1 cellular context compared by ENCODE assay signal in the genomic region with DNA sequence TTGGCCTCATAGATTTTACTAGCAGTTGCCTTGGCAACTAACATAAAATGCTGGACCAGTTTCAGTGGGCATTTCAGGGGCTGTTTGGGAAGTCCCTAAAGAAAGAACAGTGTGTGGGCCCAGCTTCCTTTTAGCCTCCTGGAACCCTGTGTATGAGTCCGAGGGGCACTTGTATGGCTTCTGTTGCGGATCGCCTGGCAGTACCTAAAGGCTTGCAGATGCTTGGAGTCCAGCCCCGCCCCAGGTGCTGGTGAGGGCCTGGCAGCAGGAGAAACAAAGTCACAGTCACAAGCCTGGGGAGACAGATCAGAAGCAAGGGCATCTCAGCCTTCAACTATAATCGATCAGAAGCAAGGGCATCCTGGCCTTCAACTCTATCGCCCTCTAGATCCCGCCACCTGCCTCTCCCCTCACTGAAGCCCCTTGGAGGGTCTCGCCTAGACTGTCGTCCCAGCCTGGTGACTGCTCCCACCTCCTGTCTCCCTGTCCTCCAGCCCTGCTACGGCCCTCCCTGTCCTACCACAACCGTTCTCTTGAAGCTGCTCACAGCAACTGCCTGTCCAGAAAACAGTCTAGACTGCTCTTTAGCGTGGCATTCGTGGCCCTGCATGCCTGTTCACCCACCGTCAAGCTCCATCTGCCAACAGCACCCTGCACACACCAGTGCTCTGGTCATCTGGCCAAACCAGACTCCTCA.
TF ChIP-seq lines count a peak whose summit lies in the region.

No MANE protein-coding gene starts in this region.

TF ChIP-seq in GM23338, 12 proteins besides CTCF, POLR2A, EP300 and RAD21:
- TF ChIP-seq, protein P1, sequence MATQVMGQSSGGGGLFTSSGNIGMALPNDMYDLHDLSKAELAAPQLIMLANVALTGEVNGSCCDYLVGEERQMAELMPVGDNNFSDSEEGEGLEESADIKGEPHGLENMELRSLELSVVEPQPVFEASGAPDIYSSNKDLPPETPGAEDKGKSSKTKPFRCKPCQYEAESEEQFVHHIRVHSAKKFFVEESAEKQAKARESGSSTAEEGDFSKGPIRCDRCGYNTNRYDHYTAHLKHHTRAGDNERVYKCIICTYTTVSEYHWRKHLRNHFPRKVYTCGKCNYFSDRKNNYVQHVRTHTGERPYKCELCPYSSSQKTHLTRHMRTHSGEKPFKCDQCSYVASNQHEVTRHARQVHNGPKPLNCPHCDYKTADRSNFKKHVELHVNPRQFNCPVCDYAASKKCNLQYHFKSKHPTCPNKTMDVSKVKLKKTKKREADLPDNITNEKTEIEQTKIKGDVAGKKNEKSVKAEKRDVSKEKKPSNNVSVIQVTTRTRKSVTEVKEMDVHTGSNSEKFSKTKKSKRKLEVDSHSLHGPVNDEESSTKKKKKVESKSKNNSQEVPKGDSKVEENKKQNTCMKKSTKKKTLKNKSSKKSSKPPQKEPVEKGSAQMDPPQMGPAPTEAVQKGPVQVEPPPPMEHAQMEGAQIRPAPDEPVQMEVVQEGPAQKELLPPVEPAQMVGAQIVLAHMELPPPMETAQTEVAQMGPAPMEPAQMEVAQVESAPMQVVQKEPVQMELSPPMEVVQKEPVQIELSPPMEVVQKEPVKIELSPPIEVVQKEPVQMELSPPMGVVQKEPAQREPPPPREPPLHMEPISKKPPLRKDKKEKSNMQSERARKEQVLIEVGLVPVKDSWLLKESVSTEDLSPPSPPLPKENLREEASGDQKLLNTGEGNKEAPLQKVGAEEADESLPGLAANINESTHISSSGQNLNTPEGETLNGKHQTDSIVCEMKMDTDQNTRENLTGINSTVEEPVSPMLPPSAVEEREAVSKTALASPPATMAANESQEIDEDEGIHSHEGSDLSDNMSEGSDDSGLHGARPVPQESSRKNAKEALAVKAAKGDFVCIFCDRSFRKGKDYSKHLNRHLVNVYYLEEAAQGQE (IDR thresholded peaks at IDR 0.05; ENCODE audit: unreplicated experiment), result no peak
- TF ChIP-seq ZNF114 (CRISPR knock-in tag; IDR thresholded peaks at IDR 0.05) (no peak), JUNB (IDR thresholded peaks at IDR 0.05; ENCODE audit: unreplicated experiment) (no peak), CREB1 (CRISPR knock-in tag; IDR thresholded peaks at IDR 0.05; ENCODE audit: low read depth) (no peak), POLR2AphosphoS5 (IDR thresholded peaks at IDR 0.05; ENCODE audit: low read depth) (no peak), EZH2phosphoT487 (IDR thresholded peaks at IDR 0.05; ENCODE audit: unreplicated experiment) (no peak), STAT1 (IDR thresholded peaks at IDR 0.05; ENCODE audit: unreplicated experiment) (no peak), EZH2 (IDR thresholded peaks at IDR 0.05; ENCODE audit: low read depth, unreplicated experiment) (no peak), ZNF331 (CRISPR knock-in tag; IDR thresholded peaks at IDR 0.05; ENCODE audit: low read depth) (no peak), NANOG (IDR thresholded peaks at IDR 0.05; ENCODE audit: borderline replicate concordance) (no peak)
- TF ChIP-seq, protein P2, sequence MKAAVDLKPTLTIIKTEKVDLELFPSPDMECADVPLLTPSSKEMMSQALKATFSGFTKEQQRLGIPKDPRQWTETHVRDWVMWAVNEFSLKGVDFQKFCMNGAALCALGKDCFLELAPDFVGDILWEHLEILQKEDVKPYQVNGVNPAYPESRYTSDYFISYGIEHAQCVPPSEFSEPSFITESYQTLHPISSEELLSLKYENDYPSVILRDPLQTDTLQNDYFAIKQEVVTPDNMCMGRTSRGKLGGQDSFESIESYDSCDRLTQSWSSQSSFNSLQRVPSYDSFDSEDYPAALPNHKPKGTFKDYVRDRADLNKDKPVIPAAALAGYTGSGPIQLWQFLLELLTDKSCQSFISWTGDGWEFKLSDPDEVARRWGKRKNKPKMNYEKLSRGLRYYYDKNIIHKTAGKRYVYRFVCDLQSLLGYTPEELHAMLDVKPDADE (IDR thresholded peaks at IDR 0.05), result no peak
- TF ChIP-seq, protein P3, sequence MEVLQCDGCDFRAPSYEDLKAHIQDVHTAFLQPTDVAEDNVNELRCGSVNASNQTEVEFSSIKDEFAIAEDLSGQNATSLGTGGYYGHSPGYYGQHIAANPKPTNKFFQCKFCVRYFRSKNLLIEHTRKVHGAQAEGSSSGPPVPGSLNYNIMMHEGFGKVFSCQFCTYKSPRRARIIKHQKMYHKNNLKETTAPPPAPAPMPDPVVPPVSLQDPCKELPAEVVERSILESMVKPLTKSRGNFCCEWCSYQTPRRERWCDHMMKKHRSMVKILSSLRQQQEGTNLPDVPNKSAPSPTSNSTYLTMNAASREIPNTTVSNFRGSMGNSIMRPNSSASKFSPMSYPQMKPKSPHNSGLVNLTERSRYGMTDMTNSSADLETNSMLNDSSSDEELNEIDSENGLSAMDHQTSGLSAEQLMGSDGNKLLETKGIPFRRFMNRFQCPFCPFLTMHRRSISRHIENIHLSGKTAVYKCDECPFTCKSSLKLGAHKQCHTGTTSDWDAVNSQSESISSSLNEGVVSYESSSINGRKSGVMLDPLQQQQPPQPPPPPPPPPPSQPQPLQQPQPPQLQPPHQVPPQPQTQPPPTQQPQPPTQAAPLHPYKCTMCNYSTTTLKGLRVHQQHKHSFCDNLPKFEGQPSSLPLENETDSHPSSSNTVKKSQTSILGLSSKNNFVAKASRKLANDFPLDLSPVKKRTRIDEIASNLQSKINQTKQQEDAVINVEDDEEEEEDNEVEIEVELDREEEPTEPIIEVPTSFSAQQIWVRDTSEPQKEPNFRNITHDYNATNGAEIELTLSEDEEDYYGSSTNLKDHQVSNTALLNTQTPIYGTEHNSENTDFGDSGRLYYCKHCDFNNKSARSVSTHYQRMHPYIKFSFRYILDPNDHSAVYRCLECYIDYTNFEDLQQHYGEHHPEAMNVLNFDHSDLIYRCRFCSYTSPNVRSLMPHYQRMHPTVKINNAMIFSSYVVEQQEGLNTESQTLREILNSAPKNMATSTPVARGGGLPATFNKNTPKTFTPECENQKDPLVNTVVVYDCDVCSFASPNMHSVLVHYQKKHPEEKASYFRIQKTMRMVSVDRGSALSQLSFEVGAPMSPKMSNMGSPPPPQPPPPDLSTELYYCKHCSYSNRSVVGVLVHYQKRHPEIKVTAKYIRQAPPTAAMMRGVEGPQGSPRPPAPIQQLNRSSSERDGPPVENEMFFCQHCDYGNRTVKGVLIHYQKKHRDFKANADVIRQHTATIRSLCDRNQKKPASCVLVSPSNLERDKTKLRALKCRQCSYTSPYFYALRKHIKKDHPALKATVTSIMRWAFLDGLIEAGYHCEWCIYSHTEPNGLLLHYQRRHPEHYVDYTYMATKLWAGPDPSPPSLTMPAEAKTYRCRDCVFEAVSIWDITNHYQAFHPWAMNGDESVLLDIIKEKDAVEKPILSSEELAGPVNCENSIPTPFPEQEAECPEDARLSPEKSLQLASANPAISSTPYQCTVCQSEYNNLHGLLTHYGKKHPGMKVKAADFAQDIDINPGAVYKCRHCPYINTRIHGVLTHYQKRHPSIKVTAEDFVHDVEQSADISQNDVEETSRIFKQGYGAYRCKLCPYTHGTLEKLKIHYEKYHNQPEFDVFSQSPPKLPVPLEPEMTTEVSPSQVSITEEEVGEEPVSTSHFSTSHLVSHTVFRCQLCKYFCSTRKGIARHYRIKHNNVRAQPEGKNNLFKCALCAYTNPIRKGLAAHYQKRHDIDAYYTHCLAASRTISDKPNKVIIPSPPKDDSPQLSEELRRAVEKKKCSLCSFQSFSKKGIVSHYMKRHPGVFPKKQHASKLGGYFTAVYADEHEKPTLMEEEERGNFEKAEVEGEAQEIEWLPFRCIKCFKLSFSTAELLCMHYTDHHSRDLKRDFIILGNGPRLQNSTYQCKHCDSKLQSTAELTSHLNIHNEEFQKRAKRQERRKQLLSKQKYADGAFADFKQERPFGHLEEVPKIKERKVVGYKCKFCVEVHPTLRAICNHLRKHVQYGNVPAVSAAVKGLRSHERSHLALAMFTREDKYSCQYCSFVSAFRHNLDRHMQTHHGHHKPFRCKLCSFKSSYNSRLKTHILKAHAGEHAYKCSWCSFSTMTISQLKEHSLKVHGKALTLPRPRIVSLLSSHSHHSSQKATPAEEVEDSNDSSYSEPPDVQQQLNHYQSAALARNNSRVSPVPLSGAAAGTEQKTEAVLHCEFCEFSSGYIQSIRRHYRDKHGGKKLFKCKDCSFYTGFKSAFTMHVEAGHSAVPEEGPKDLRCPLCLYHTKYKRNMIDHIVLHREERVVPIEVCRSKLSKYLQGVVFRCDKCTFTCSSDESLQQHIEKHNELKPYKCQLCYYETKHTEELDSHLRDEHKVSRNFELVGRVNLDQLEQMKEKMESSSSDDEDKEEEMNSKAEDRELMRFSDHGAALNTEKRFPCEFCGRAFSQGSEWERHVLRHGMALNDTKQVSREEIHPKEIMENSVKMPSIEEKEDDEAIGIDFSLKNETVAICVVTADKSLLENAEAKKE (CRISPR knock-in tag; IDR thresholded peaks at IDR 0.05), result no peak
